In the genomic region with DNA sequence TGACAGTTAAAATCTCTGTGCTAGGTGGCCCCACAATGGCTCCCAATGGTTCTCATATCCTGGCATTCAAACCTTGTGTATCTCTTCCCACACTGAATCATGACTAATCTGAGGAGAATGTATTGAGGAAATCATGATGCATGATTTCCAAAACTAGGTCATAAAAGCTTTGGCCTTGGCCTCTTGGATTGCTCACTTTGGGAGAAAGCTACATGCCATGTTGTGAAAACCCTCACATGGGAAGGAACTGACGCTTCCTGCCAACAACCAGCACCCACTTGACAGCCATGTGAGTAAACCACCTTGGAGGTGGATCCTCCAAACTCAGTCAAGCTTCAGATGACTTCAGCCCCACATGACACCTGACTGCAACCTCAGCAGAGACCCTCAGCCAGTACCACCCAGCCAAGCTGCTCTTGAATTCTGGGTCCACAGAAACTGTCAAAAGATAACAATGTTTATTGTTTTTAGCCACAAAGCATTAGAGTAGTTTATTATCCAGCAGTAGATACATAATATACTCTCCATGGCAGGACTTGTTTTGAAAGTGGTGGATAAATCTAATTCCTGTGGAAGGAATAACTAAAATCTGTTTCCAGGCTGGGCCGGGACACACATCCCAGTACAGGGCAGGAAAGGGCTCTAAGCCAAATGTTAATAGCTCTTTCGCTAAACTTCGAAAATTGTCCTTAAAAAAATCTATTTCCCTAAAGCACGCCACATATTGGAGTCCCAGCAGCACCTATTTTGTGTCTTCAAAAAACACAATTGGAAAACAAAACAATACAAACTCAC, we compare ENCODE assay signal across 8 cellular contexts. TPM values are rescaled to one million over a fixed set of nuclear protein-coding genes. Genes with fewer than 3 reads are reported as not detected.
DNase-seq lines count a peak whose midpoint lies in the region; ATAC-seq and TF ChIP-seq lines count a peak whose summit lies in the region.

No MANE protein-coding gene starts in this region.

- TF ChIP-seq CTCF in thoracic aorta (IDR thresholded peaks at IDR 0.05): no peak

- no peaks in the 10 kb centered on the region for H3K27me3 ChIP-seq in thoracic aorta (replicated peaks; ENCODE audit: insufficient read depth)

- peak overlapping the region; percentile 79 to 86 for H3K27ac ChIP-seq in thoracic aorta

- no peaks in the 10 kb centered on the region for H3K9me3 Mint-ChIP-seq in activated T-cell treated with anti-CD3 and anti-CD28 coated beads, Interleukin-2, amount 50 U/mL, for 24 hours
- no peaks in the 10 kb centered on the region for H3K9me3 Mint-ChIP-seq in activated naive CD8-positive, alpha-beta T cell (ENCODE audit: low read depth)
- no peaks in the 10 kb centered on the region for H3K9me3 Mint-ChIP-seq in immature natural killer cell

- intact Hi-C loops in posterior vena cava (cut with DNase I): no loop called here

- DNase-seq in activated T-cell treated with anti-CD3 and anti-CD28 coated beads, Interleukin-2, amount 50 U/mL, for 24 hours: no peak
- no peak for DNase-seq in activated T-cell treated with anti-CD3 and anti-CD28 coated beads, Interleukin-2, amount 50 U/mL, for 48 hours
- no peak for DNase-seq in immature natural killer cell
- no peak for DNase-seq in thoracic aorta (ENCODE audit: low spot score)
- DNase-seq in posterior vena cava (ENCODE audit: low spot score): no peak

- H3K27ac Mint-ChIP-seq in activated T-cell treated with anti-CD3 and anti-CD28 coated beads, Interleukin-2, amount 50 U/mL, for 24 hours: peak overlapping the region; percentile 91
- no peak overlapping the region for H3K27ac Mint-ChIP-seq in activated naive CD8-positive, alpha-beta T cell
- H3K27ac Mint-ChIP-seq in immature natural killer cell: peak overlapping the region; percentile 17 to 87 (median 61)

- peaks cover 25% of the 10 kb centered on the region for H3K4me1 Mint-ChIP-seq in activated T-cell treated with anti-CD3 and anti-CD28 coated beads, Interleukin-2, amount 50 U/mL, for 24 hours (ENCODE audit: low read depth)
- H3K4me1 Mint-ChIP-seq in activated naive CD8-positive, alpha-beta T cell (ENCODE audit: low read depth): peaks cover 21% of the 10 kb centered on the region
- H3K4me1 Mint-ChIP-seq in immature natural killer cell: peaks cover 21 to 27% of the 10 kb centered on the region in 2 donors

- no peaks in the 10 kb centered on the region for H3K27me3 Mint-ChIP-seq in activated T-cell treated with anti-CD3 and anti-CD28 coated beads, Interleukin-2, amount 50 U/mL, for 24 hours
- H3K27me3 Mint-ChIP-seq in activated naive CD8-positive, alpha-beta T cell: no peaks in the 10 kb centered on the region
- H3K27me3 Mint-ChIP-seq in immature natural killer cell (ENCODE audit: low read depth in 3 of 3): peaks cover 0 to 2% (median 0%) of the 10 kb centered on the region in 3 donors

- H3K4me1 ChIP-seq in thoracic aorta (ENCODE audit: control insufficient read depth in 1 of 2, low read depth in 2 of 2): peaks cover 14 to 21% of the 10 kb centered on the region in 2 donors

- H3K36me3 ChIP-seq in thoracic aorta: peaks cover 2% of the 10 kb centered on the region

- peaks cover 18% of the 10 kb centered on the region for H3K36me3 Mint-ChIP-seq in activated T-cell treated with anti-CD3 and anti-CD28 coated beads, Interleukin-2, amount 50 U/mL, for 24 hours (ENCODE audit: low read depth)
- no peaks in the 10 kb centered on the region for H3K36me3 Mint-ChIP-seq in activated naive CD8-positive, alpha-beta T cell
- peaks cover 0 to 6% (median 4%) of the 10 kb centered on the region in 3 donors for H3K36me3 Mint-ChIP-seq in immature natural killer cell

- peak; percentile 72 for ATAC-seq in thoracic aorta (ENCODE audit: insufficient number of reproducible peaks, low FRiP score, low read depth)
- no peak for ATAC-seq in GM21515 (IDR thresholded peaks at IDR 0.05; ENCODE audit: unreplicated experiment)
- no peak for ATAC-seq in GM21526 (IDR thresholded peaks at IDR 0.05; ENCODE audit: low FRiP score, unreplicated experiment)

- peak overlapping the region; percentile 91 for H3K4me3 Mint-ChIP-seq in activated T-cell treated with anti-CD3 and anti-CD28 coated beads, Interleukin-2, amount 50 U/mL, for 24 hours
- peak overlapping the region; percentile 91 for H3K4me3 Mint-ChIP-seq in activated naive CD8-positive, alpha-beta T cell
- H3K4me3 Mint-ChIP-seq in immature natural killer cell: peak overlapping the region; percentile 80 to 98 (median 97)

- peak overlapping the region; percentile 92 for H3K4me3 ChIP-seq in thoracic aorta

- no peaks in the 10 kb centered on the region for H3K9me3 ChIP-seq in thoracic aorta

RNA-seq across cellular contexts. Expression of a gene that starts 1.0 kb away (rescaled TPM):
- 1 to 10 TPM; 1.3 to 4.7 (median 1.7) TPM for polyA plus RNA-seq in immature natural killer cell
- total RNA-seq in thoracic aorta (1 to 10 TPM; 2.8 to 3.1 TPM), posterior vena cava (1 to 10 TPM; 3.6 to 3.7 TPM)

RNA-seq across cellular contexts. Expression of a gene that starts 19.9 kb away (rescaled TPM):
- polyA plus RNA-seq in immature natural killer cell: 1 to 10 TPM in 1 of 3 donors, under 1 TPM in 2; 0.64 to 5.6 (median 0.66) TPM
- total RNA-seq in thoracic aorta (10 to 100 TPM; 27.1 to 35.6 TPM), posterior vena cava (10 to 100 TPM; 21.0 to 23.8 TPM)

RNA-seq across cellular contexts. Expression of a gene that starts 27.9 kb away (rescaled TPM):
- 1 to 10 TPM; 1.8 to 4.7 (median 2.6) TPM for polyA plus RNA-seq in immature natural killer cell
- total RNA-seq in thoracic aorta: 1 to 10 TPM; 3.8 to 4.0 TPM
- total RNA-seq in posterior vena cava: 1 to 10 TPM; 4.7 to 5.5 TPM

RNA-seq across cellular contexts. Expression of a gene that starts 47.7 kb away (rescaled TPM):
- 100 to 1,000 TPM; 355 to 912 (median 682) TPM for polyA plus RNA-seq in immature natural killer cell
- total RNA-seq in thoracic aorta (100 to 1,000 TPM; 145 to 291 TPM), posterior vena cava (1,000 to 10,000 TPM; 1,096 to 1,308 TPM)
